9 cellular contexts compared by ENCODE assay signal in the genomic region with DNA sequence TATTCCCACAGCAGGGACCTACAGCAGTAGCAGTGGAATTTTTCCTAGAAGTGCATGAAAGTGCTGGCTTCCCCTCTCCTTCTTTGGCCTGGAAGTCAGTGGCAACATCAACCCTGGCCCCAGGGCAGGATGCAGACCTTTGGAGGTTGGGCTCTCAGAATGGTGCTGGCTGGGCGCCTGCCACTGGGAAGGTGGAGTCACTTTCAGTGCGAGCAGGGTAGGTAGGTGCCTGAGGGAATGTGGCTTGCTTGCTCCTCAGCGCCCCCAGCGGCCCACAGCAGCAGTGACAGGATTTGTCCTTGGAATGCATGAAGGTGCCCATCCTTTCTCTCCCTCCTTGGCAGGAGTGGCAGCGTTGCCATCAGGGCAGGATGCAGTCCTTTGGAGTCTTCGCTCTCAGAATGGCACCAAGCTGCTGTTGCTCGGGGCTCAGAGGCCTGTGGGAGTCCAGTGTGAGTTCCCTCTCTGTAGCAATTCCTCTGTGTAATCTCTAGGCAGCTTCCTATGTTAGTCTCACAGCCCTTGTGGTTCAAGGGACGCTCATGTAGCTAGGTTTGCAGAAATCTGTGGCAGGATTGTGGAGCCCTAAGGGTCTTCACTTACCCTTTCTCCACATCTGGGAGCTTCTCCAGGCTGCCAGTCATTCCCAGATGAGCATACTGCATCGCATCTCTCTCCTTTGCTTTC.
DNase-seq lines count a peak whose midpoint lies in the region; ATAC-seq and TF ChIP-seq lines count a peak whose summit lies in the region.
"Had no signal": no experiment of that assay in that cellular context is flagged by ENCODE, and none has a peak within 500 bp of the region (broad histone marks: within the 10 kb centered on the region; RNA-seq: fewer than 3 reads in every experiment).

No MANE protein-coding gene starts in this region.

- H3K27ac ChIP-seq in WERI-Rb-1 = no peak overlapping the region
- H3K27ac ChIP-seq: BLaER1 treated with 17β-estradiol and CSF1 and Interleukin-3, amounts not matched to agents 10 nM and 100 nM had no signal

- no peak overlapping the region for H3K4me3 Mint-ChIP-seq in stimulated activated naive B cell treated with anti-CD40 and anti-IgM and Interleukin-4, amounts not matched to agents 10 μg/mL and 1 μg/mL and 100 μg/mL, for 72 hours

- no peaks in the 10 kb centered on the region for H3K27me3 Mint-ChIP-seq in stimulated activated naive B cell treated with anti-CD40 and anti-IgM and Interleukin-4, amounts not matched to agents 10 μg/mL and 1 μg/mL and 100 μg/mL, for 72 hours

- TF ChIP-seq CTCF in WERI-Rb-1 (IDR thresholded peaks at IDR 0.05; ENCODE audit: low read depth, low read length) = peak; percentile 97

- H3K27ac Mint-ChIP-seq in stimulated activated naive B cell treated with anti-CD40 and anti-IgM and Interleukin-4, amounts not matched to agents 10 μg/mL and 1 μg/mL and 100 μg/mL, for 72 hours = no peak overlapping the region

- H3K4me1 Mint-ChIP-seq in stimulated activated naive B cell treated with anti-CD40 and anti-IgM and Interleukin-4, amounts not matched to agents 10 μg/mL and 1 μg/mL and 100 μg/mL, for 72 hours = no peaks in the 10 kb centered on the region

- H3K36me3 ChIP-seq in WERI-Rb-1 = no peaks in the 10 kb centered on the region
- H3K36me3 ChIP-seq: BLaER1 treated with 17β-estradiol and CSF1 and Interleukin-3, amounts not matched to agents 10 nM and 100 nM had no signal

- H3K9me3 ChIP-seq in WERI-Rb-1 (ENCODE audit: severe bottlenecking) = no peaks in the 10 kb centered on the region
- H3K9me3 ChIP-seq: BLaER1 treated with 17β-estradiol and CSF1 and Interleukin-3, amounts not matched to agents 10 nM and 100 nM had no signal

- DNase-seq in NOMO-1 treated with DMSO at 0.1 percent for 48 hours (lab: John Stamatoyannopoulos, UW; ENCODE audit: unreplicated experiment) = peak; percentile 3
- no peak for DNase-seq in NOMO-1 (lab: John Stamatoyannopoulos, UW; ENCODE audit: unreplicated experiment in 2 of 2)
- peak; percentile 77 for DNase-seq in HT-29 (ENCODE audit: low spot score)
- DNase-seq in WERI-Rb-1 = peak; percentile 27
- DNase-seq in left kidney (ENCODE audit: low read depth, low spot score) = peak; percentile 34
- DNase-seq in HCEC 1CT = no peak
- no peak for DNase-seq in stimulated activated naive B cell treated with anti-CD40 and anti-IgM and Interleukin-4, amounts not matched to agents 10 μg/mL and 1 μg/mL and 100 μg/mL, for 72 hours
- no peak for DNase-seq in effector CD4-positive, alpha-beta T cell

- no peak overlapping the region for H3K4me3 ChIP-seq in WERI-Rb-1 (ENCODE audit: low read depth, low read length)
- H3K4me3 ChIP-seq: BLaER1 treated with 17β-estradiol and CSF1 and Interleukin-3, amounts not matched to agents 10 nM and 100 nM had no signal

- peaks cover 4 to 9% of the 10 kb centered on the region in 2 donors for H3K9me3 Mint-ChIP-seq in stimulated activated naive B cell treated with anti-CD40 and anti-IgM and Interleukin-4, amounts not matched to agents 10 μg/mL and 1 μg/mL and 100 μg/mL, for 72 hours

- H3K27me3 ChIP-seq in WERI-Rb-1 (ENCODE audit: insufficient read depth, low read depth, severe bottlenecking) = no peaks in the 10 kb centered on the region
- H3K27me3 ChIP-seq: BLaER1 treated with 17β-estradiol and CSF1 and Interleukin-3, amounts not matched to agents 10 nM and 100 nM had no signal

- H3K36me3 Mint-ChIP-seq in stimulated activated naive B cell treated with anti-CD40 and anti-IgM and Interleukin-4, amounts not matched to agents 10 μg/mL and 1 μg/mL and 100 μg/mL, for 72 hours = no peaks in the 10 kb centered on the region

- ATAC-seq in stimulated activated naive B cell treated with anti-CD40 and anti-IgM and Interleukin-4, amounts not matched to agents 10 μg/mL and 1 μg/mL and 100 μg/mL, for 72 hours (replicated peaks) = no peak

Comparison
In these comparisons a context has a peak if more than half of its experiments do, and no peak if none do; other contexts are left out.
1. DNase-seq: peak in NOMO-1 treated with DMSO at 0.1 percent for 48 hours (single experiment), HT-29 (single experiment), WERI-Rb-1 (single experiment) and left kidney (single experiment); none in NOMO-1 (0 of 2), HCEC 1CT (single experiment), stimulated activated naive B cell treated with anti-CD40 and anti-IgM and Interleukin-4, amounts not matched to agents 10 μg/mL and 1 μg/mL and 100 μg/mL, for 72 hours (single experiment) and effector CD4-positive, alpha-beta T cell (single experiment).